8 cellular contexts compared by ENCODE assay signal in genomic region chr12:102120564-102120873, GRCh38. TPM values are rescaled to one million over a fixed set of nuclear protein-coding genes. Genes with fewer than 3 reads are reported as not detected.
A peak's percentile ranks its signal among the peaks of the same experiment; 100 is the strongest.
DNase-seq lines count a peak whose midpoint lies in the region; FAIRE-seq and TF ChIP-seq lines count a peak whose summit lies in the region.

No MANE protein-coding gene starts in this region.

- H3K9me3 ChIP-seq in DOHH2 (ENCODE audit: control insufficient read depth, insufficient read depth, low read length) (no peaks in the 10 kb centered on the region), KOPT-K1 (ENCODE audit: insufficient read depth, low read length, poor library complexity, severe bottlenecking) (no peaks in the 10 kb centered on the region), neuron (ENCODE audit: low read length) (no peaks in the 10 kb centered on the region)
- no peaks in the 10 kb centered on the region for H3K9me3 ChIP-seq in effector memory CD4-positive, alpha-beta T cell (ENCODE audit: control insufficient read depth, low read length)

- H3F3A ChIP-seq in DOHH2 (ENCODE audit: control insufficient read depth, insufficient read depth) = no peaks in the 10 kb centered on the region; the same call in 1 of the 2 replicates

- H3K4me2 ChIP-seq in DOHH2 (ENCODE audit: low read length) = peak overlapping the region; percentile 91

- FAIRE-seq in frontal cortex (lab: Jason Lieb, UNC) = no peak

- TF ChIP-seq CTCF in DOHH2 (IDR thresholded peaks at IDR 0.05; ENCODE audit: low read depth, low read length, poor library complexity, severe bottlenecking) = no peak

- H3K27me3 ChIP-seq in DOHH2 (ENCODE audit: control insufficient read depth, low read length) (no peaks in the 10 kb centered on the region), neuron (ENCODE audit: insufficient read depth, low read length) (no peaks in the 10 kb centered on the region)
- no peaks in the 10 kb centered on the region for H3K27me3 ChIP-seq in effector memory CD4-positive, alpha-beta T cell (replicated peaks; ENCODE audit: control insufficient read depth, insufficient read depth, low read length, poor library complexity, severe bottlenecking)

- H3K79me2 ChIP-seq in DOHH2 (ENCODE audit: control insufficient read depth, low read length) = peaks cover 70% of the 10 kb centered on the region

- peak overlapping the region; percentile 67 for H3K27ac ChIP-seq in DOHH2 (ENCODE audit: low read depth, low read length)
- H3K27ac ChIP-seq in KOPT-K1 (ENCODE audit: low read depth, low read length, poor library complexity, severe bottlenecking) = peak overlapping the region; percentile 78
- peak overlapping the region; percentile 84 for H3K27ac ChIP-seq in effector memory CD4-positive, alpha-beta T cell (ENCODE audit: insufficient read depth, low read length, poor library complexity, severe bottlenecking)

- H3K9me2 ChIP-seq in DOHH2 (replicated peaks; ENCODE audit: control insufficient read depth, low read length) = no peaks in the 10 kb centered on the region

- no peak for DNase-seq in effector memory CD4-positive, alpha-beta T cell
- no peak for DNase-seq in AML-193 (lab: John Stamatoyannopoulos, UW)
- DNase-seq in iPS-NIHi11 (ENCODE audit: low spot score) = no peak
- no peak for DNase-seq in NCI-H1436 (lab: John Stamatoyannopoulos, UW)
- no peak for DNase-seq in frontal cortex (ENCODE audit: low spot score in 2 of 2)

- H3K4me3 ChIP-seq in DOHH2 (ENCODE audit: low read length) (peak overlapping the region; percentile 84), neuron (ENCODE audit: low read length) (peak overlapping the region; percentile 72)
- peak overlapping the region; percentile 91 for H3K4me3 ChIP-seq in effector memory CD4-positive, alpha-beta T cell (ENCODE audit: insufficient read depth, low read depth, low read length, poor library complexity, severe bottlenecking)

- peaks cover 30% of the 10 kb centered on the region for H3K4me1 ChIP-seq in DOHH2 (ENCODE audit: control insufficient read depth, low read length)
- H3K4me1 ChIP-seq in effector memory CD4-positive, alpha-beta T cell (ENCODE audit: control insufficient read depth, insufficient read depth, low read length, poor library complexity, severe bottlenecking) = peaks cover 8% of the 10 kb centered on the region
- H3K4me1 ChIP-seq in neuron (ENCODE audit: insufficient read depth, low read length) = peaks cover 15% of the 10 kb centered on the region

- H4K20me1 ChIP-seq in DOHH2 (ENCODE audit: control insufficient read depth, insufficient read depth, low read depth, low read length) = no peaks in the 10 kb centered on the region

- H3K36me3 ChIP-seq in DOHH2 (ENCODE audit: control insufficient read depth, low read length) (peaks cover 73% of the 10 kb centered on the region), KOPT-K1 (ENCODE audit: insufficient read depth, low read length) (peaks cover 52% of the 10 kb centered on the region), neuron (ENCODE audit: insufficient read depth, low read length) (peaks cover 26% of the 10 kb centered on the region)
- peaks cover 3% of the 10 kb centered on the region for H3K36me3 ChIP-seq in effector memory CD4-positive, alpha-beta T cell (ENCODE audit: control insufficient read depth, insufficient read depth, low read length)

- peak overlapping the region; percentile 99 for H2AFZ ChIP-seq in neuron (ENCODE audit: low read depth, low read length)

RNA-seq across cellular contexts. Expression of gene PARPBP, which starts 0.5 kb away (rescaled TPM):
- 6.5 TPM for total RNA-seq in frontal cortex

RNA-seq across cellular contexts. Expression of gene NUP37, which starts 0.6 kb away (rescaled TPM):
- 4.1 TPM for total RNA-seq in frontal cortex

RNA-seq across cellular contexts. Expression of gene WASHC3, which starts 58.7 kb away (rescaled TPM):
- total RNA-seq in frontal cortex = 49.3 TPM
